Comparison of ENCODE assay signal across 13 cellular contexts in genomic region chr10:71316081-71316785, GRCh38. TPM values are rescaled to one million over a fixed set of nuclear protein-coding genes. Genes with fewer than 3 reads are reported as not detected.
DNase-seq lines count a peak whose midpoint lies in the region; ATAC-seq and TF ChIP-seq lines count a peak whose summit lies in the region.
"Had no signal": no experiment of that assay in that cellular context is flagged by ENCODE, and none has a peak within 500 bp of the region (broad histone marks: within the 10 kb centered on the region; RNA-seq: fewer than 3 reads in every experiment).

No MANE protein-coding gene starts in this region.

- H3K4me3 ChIP-seq in HL-60 (replicated peaks; ENCODE audit: insufficient read depth, low read length): no peak overlapping the region
- H3K4me3 ChIP-seq in WERI-Rb-1 (ENCODE audit: low read depth, low read length): no peak overlapping the region
- no peak overlapping the region for H3K4me3 ChIP-seq in H7 (ENCODE audit: insufficient read depth, low read depth, low read length)
- no peak overlapping the region for H3K4me3 ChIP-seq in aorta (ENCODE audit: low read length in 2 of 2)
- H3K4me3 ChIP-seq: adrenal gland, heart right ventricle, tibial nerve had no signal

- peaks cover 0 to 1% of the 10 kb centered on the region in 2 donors for H3K4me1 ChIP-seq in aorta (ENCODE audit: control insufficient read depth in 1 of 2, insufficient read depth in 2 of 2, low read length in 2 of 2)

- no peaks in the 10 kb centered on the region for H3K27me3 ChIP-seq in HL-60 (ENCODE audit: insufficient read depth, poor library complexity, severe bottlenecking)
- no peaks in the 10 kb centered on the region for H3K27me3 ChIP-seq in WERI-Rb-1 (ENCODE audit: insufficient read depth, low read depth, severe bottlenecking)
- no peaks in the 10 kb centered on the region for H3K27me3 ChIP-seq in H7 (ENCODE audit: control insufficient read depth, insufficient read depth, low read length)
- H3K27me3 ChIP-seq in aorta (ENCODE audit: control insufficient read depth in 1 of 2, insufficient read depth in 2 of 2, low read length in 1 of 2): no peaks in the 10 kb centered on the region
- H3K27me3 ChIP-seq: adrenal gland, heart right ventricle, tibial nerve had no signal

- WGBS in aorta, 2 donors: 85% methylated on average over 3 of the region's 3 CpGs

- no peak for TF ChIP-seq CTCF in HL-60 (IDR thresholded peaks at IDR 0.05; ENCODE audit: insufficient read depth, low read length)
- no peak for TF ChIP-seq CTCF in WERI-Rb-1 (IDR thresholded peaks at IDR 0.05; ENCODE audit: low read depth, low read length)

- H3K9me3 ChIP-seq in WERI-Rb-1 (ENCODE audit: severe bottlenecking) (no peaks in the 10 kb centered on the region), aorta (ENCODE audit: control insufficient read depth, low read length) (no peaks in the 10 kb centered on the region)
- H3K9me3 ChIP-seq: adrenal gland, heart right ventricle, tibial nerve had no signal

- H3K27ac ChIP-seq in HL-60 (replicated peaks): peak overlapping the region; percentile 36
- peak overlapping the region; percentile 67 for H3K27ac ChIP-seq in WERI-Rb-1
- H3K27ac ChIP-seq in aorta (ENCODE audit: low read depth in 1 of 2, low read length in 2 of 2): no peak overlapping the region
- H3K27ac ChIP-seq: adrenal gland, heart right ventricle, VCaP had no signal

- intact Hi-C loops in aorta (cut with DNase I): loop anchor here (5.0 to 10.0 kb wide), 5 partner anchors 59 to 1019 kb away; no protein-coding TSS in a partner anchor

- DNase-seq in CD1c-positive myeloid dendritic cell (ENCODE audit: extremely low spot score) (peak; percentile 47), HL-60 (ENCODE audit: low read depth in 1 of 2, low spot score in 1 of 2) (peak; percentile 54 to 76), WERI-Rb-1 (no peak), iris pigment epithelial cell (ENCODE audit: low read depth) (peak; percentile 14), mucosa of gallbladder (ENCODE audit: low spot score) (no peak), H7 (no peak), aorta (no peak)
- DNase-seq: adrenal gland, heart right ventricle, NCI-H2081, Right ventricle myocardium superior had no signal

- no peak for ATAC-seq in aorta (ENCODE audit: low FRiP score)
- ATAC-seq: heart right ventricle had no signal

- H3K36me3 ChIP-seq in WERI-Rb-1 (no peaks in the 10 kb centered on the region; the same call in 1 of the 2 replicates), H7 (replicated peaks; ENCODE audit: control insufficient read depth, insufficient read depth, low read length) (no peaks in the 10 kb centered on the region), aorta (ENCODE audit: control insufficient read depth in 1 of 2, insufficient read depth in 2 of 2, low read length in 1 of 2) (no peaks in the 10 kb centered on the region)
- H3K36me3 ChIP-seq: adrenal gland, heart right ventricle, tibial nerve had no signal

RNA-seq across cellular contexts. Expression of gene SLC29A3, which starts 2.8 kb away (rescaled TPM):
- total RNA-seq in mucosa of gallbladder: 11.6 TPM
- 5.2 and 6.9 TPM in 2 replicates for total RNA-seq in H7 (2014; rRNA removed; shearing (Covaris generic))
- total RNA-seq in aorta: 1 to 10 TPM; 5.3 to 8.8 TPM
- polyA plus RNA-seq in aorta: 1 to 10 TPM; 2.4 to 3.6 TPM

Comparison
In these comparisons a context has a peak if more than half of its experiments do, and no peak if none do; other contexts are left out.
1. DNase-seq: peak in CD1c-positive myeloid dendritic cell (single experiment), HL-60 (2 of 2) and iris pigment epithelial cell (single experiment); none in WERI-Rb-1 (single experiment), mucosa of gallbladder (single experiment), H7 (single experiment) and aorta (0 of 2).
2. H3K27ac ChIP-seq: peak in HL-60 (single experiment) and WERI-Rb-1 (single experiment); none in aorta (0 of 2).